ENCODE assay signal across 16 cellular contexts in genomic region chr10:5709865-5710264, GRCh38. TPM values are rescaled to one million over a fixed set of nuclear protein-coding genes. Genes with fewer than 3 reads are reported as not detected.
A peak's percentile ranks its signal among the peaks of the same experiment; 100 is the strongest.
DNase-seq lines count a peak whose midpoint lies in the region; ATAC-seq, FAIRE-seq and TF ChIP-seq lines count a peak whose summit lies in the region.
"Had no signal": no experiment of that assay in that cellular context is flagged by ENCODE, and none has a peak within 500 bp of the region (broad histone marks: within the 10 kb centered on the region; RNA-seq: fewer than 3 reads in every experiment).

No MANE protein-coding gene starts in this region.

- H2AFZ ChIP-seq in OCI-LY3 (ENCODE audit: low read depth, low read length) (no peak overlapping the region), K562 (ENCODE audit: low read depth, low read length) (no peak overlapping the region)

- H3K36me3 ChIP-seq in BLaER1 treated with 17β-estradiol and CSF1 and Interleukin-3, amounts not matched to agents 10 nM and 100 nM, result peaks cover 0 to 41% (median 24%) of the 10 kb centered on the region in 11 experiments; a peak in 16 of 22 replicates
- H3K36me3 ChIP-seq in OCI-LY3 (replicated peaks; ENCODE audit: low read depth, low read length), result no peaks in the 10 kb centered on the region
- peaks cover 7% of the 10 kb centered on the region; the same call in 2 of the 3 replicates for H3K36me3 ChIP-seq in K562 (ENCODE audit: control insufficient read depth, insufficient read depth, low read length)
- no peaks in the 10 kb centered on the region for H3K36me3 ChIP-seq in aorta (ENCODE audit: control insufficient read depth in 1 of 2, insufficient read depth in 2 of 2, low read length in 1 of 2)
- H3K36me3 ChIP-seq: ascending aorta, BE2C, ovary, thoracic aorta had no signal

- no peak overlapping the region for H3K9ac ChIP-seq in BLaER1 treated with 17β-estradiol and CSF1 and Interleukin-3, amounts not matched to agents 10 nM and 100 nM
- no peak overlapping the region for H3K9ac ChIP-seq in OCI-LY3 (ENCODE audit: low read length)
- no peak overlapping the region for H3K9ac ChIP-seq in K562 (ENCODE audit: insufficient read depth in 1 of 2, low read depth in 2 of 2, low read length in 2 of 2)

- POLR2A ChIA-PET in A549 (lab: Yijun Ruan, JAX) (no interaction called here), K562 (lab: Yijun Ruan, JAX) (interaction anchor here (1.4 kb wide), 1 partner anchor 17 kb away, joined by 7 read pairs; no protein-coding TSS in a partner anchor)

- H3K4me1 ChIP-seq in A549 (peaks cover 4% of the 10 kb centered on the region; the same call in 1 of the 3 replicates), OCI-LY3 (ENCODE audit: low read length) (peaks cover 21% of the 10 kb centered on the region), K562 (replicated peaks in 1 of 2; ENCODE audit: control insufficient read depth in 2 of 2, insufficient read depth in 2 of 2, low read length in 2 of 2) (0 out of 5 replicates have a peak, but pooled peaks cover 2 to 4% of the 10 kb centered on the region in 2 experiments), aorta (ENCODE audit: control insufficient read depth in 1 of 2, insufficient read depth in 2 of 2, low read length in 2 of 2) (no peaks in the 10 kb centered on the region)
- H3K4me1 ChIP-seq in BLaER1 treated with 17β-estradiol and CSF1 and Interleukin-3, amounts not matched to agents 10 nM and 100 nM, result peaks cover 8 to 38% (median 28%) of the 10 kb centered on the region in 10 experiments
- H3K4me1 ChIP-seq: ascending aorta, BE2C had no signal

- H3K9me3 ChIP-seq in A549, result no peaks in the 10 kb centered on the region
- H3K9me3 ChIP-seq in BLaER1 treated with 17β-estradiol and CSF1 and Interleukin-3, amounts not matched to agents 10 nM and 100 nM (replicated peaks in 1 of 11), result peaks cover 0 to 31% (median 20%) of the 10 kb centered on the region in 11 experiments; a peak in 14 of 22 replicates
- H3K9me3 ChIP-seq in OCI-LY3 (ENCODE audit: insufficient read depth, low read length), result no peaks in the 10 kb centered on the region
- no peaks in the 10 kb centered on the region for H3K9me3 ChIP-seq in K562 (replicated peaks; ENCODE audit: control insufficient read depth, insufficient read depth, low read depth, low read length)
- no peaks in the 10 kb centered on the region for H3K9me3 ChIP-seq in aorta (ENCODE audit: control insufficient read depth, low read length)
- H3K9me3 ChIP-seq: ascending aorta, BE2C, ovary, thoracic aorta had no signal

- H3K79me2 ChIP-seq in OCI-LY3 (ENCODE audit: low read length) (peaks cover 93% of the 10 kb centered on the region), K562 (ENCODE audit: control insufficient read depth, insufficient read depth, low read length) (peaks cover 97% of the 10 kb centered on the region)

- TF ChIP-seq RAD21 in A549 (conservative IDR thresholded peaks at IDR 0.05 in 1 of 2, IDR thresholded peaks at IDR 0.05 in 1 of 2) (no peak), K562 (CRISPR knock-in tag; conservative IDR thresholded peaks at IDR 0.05 in 1 of 2, IDR thresholded peaks at IDR 0.05 in 1 of 2) (no peak)

- H3K27ac ChIP-seq in A549 (no peak overlapping the region), OCI-LY3 (ENCODE audit: low read length) (no peak overlapping the region), K562 (ENCODE audit: extremely low read depth, low read depth, low read length) (no peak overlapping the region), aorta (ENCODE audit: low read depth in 1 of 2, low read length in 2 of 2) (no peak overlapping the region)
- H3K27ac ChIP-seq in BLaER1 treated with 17β-estradiol and CSF1 and Interleukin-3, amounts not matched to agents 10 nM and 100 nM, result 0 out of 22 replicates have a peak overlapping the region, but pooled peaks of 1 of the 11 experiments have one; percentile 12
- H3K27ac ChIP-seq: ascending aorta, ovary, thoracic aorta had no signal

- 95% methylated on average over 2 of the region's 2 CpGs for WGBS in A549 (ENCODE audit: missing lambda C conversion rate)
- 69% methylated on average over 2 of the region's 2 CpGs for WGBS in K562 (ENCODE audit: insufficient coverage, low coverage, missing lambda C conversion rate)
- 84 to 89% methylated on average over 2 of the region's 2 CpGs for WGBS in aorta, 2 donors

- in situ Hi-C loops in K562 (cut with MboI), result no loop called here

- no peak for DNase-seq in A549 (ENCODE audit: low read depth in 1 of 2, low spot score in 1 of 2)
- DNase-seq in K562 (ENCODE audit: extremely low read depth in 1 of 4, low spot score in 3 of 4), result no peak
- no peak for DNase-seq in NCI-H524 (lab: John Stamatoyannopoulos, UW)
- DNase-seq in aorta, result no peak
- DNase-seq: BE2C; HFFc6; NCI-H2081; ovary; stimulated activated CD4-positive, alpha-beta T cell treated with anti-CD3 and anti-CD28 coated beads, Interleukin-2, amount 100 ng/mL, for 48 hours had no signal

- intact Hi-C loops in K562 (cut with micrococcal nuclease) (no loop called here), aorta (cut with DNase I) (no loop called here)

- no peaks in the 10 kb centered on the region for H3K27me3 ChIP-seq in BLaER1 treated with 17β-estradiol and CSF1 and Interleukin-3, amounts not matched to agents 10 nM and 100 nM
- no peaks in the 10 kb centered on the region for H3K27me3 ChIP-seq in OCI-LY3 (ENCODE audit: low read depth, low read length)
- H3K27me3 ChIP-seq in K562 (ENCODE audit: control insufficient read depth in 2 of 2, insufficient read depth in 2 of 2, low read length in 2 of 2), result no peaks in the 10 kb centered on the region
- no peaks in the 10 kb centered on the region for H3K27me3 ChIP-seq in aorta (ENCODE audit: control insufficient read depth in 1 of 2, insufficient read depth in 2 of 2, low read length in 1 of 2)
- H3K27me3 ChIP-seq: ascending aorta, BE2C, ovary had no signal

- CTCF ChIA-PET in A549 (lab: Yijun Ruan, JAX) (interaction anchor here (1.2 to 2.5 kb wide), 3 partner anchors 17 to 377 kb away, joined by 3 to 6 read pairs (median 4); no protein-coding TSS in a partner anchor), K562 (lab: Yijun Ruan, JAX; ENCODE audit: low intra/inter-chr PET ratio) (no interaction called here)

- no peak for TF ChIP-seq POLR2A in A549 (IDR thresholded peaks at IDR 0.05; ENCODE audit: low read length)
- no peak for TF ChIP-seq POLR2A in K562 (conservative IDR thresholded peaks at IDR 0.05)

- peak; percentile 23 for FAIRE-seq in A549 (lab: Jason Lieb, UNC)
- no peak for FAIRE-seq in K562 (lab: Jason Lieb, UNC)
- FAIRE-seq: frontal cortex had no signal

- no TSS peak for BruUV-seq in K562 (replicated peaks; lab: Mats Ljungman, UMichigan)

- no peaks in the 10 kb centered on the region for H3K9me1 ChIP-seq in K562 (ENCODE audit: control insufficient read depth, insufficient read depth, low read length)

- H3K4me2 ChIP-seq in A549, result no peak overlapping the region
- peak overlapping the region; percentile 16 to 76 (median 63); a peak in 17 of 22 replicates for H3K4me2 ChIP-seq in BLaER1 treated with 17β-estradiol and CSF1 and Interleukin-3, amounts not matched to agents 10 nM and 100 nM
- H3K4me2 ChIP-seq in OCI-LY3 (ENCODE audit: low read length), result peak overlapping the region; percentile 84
- H3K4me2 ChIP-seq in K562 (ENCODE audit: insufficient read depth, low read length), result no peak overlapping the region

- TF ChIP-seq CTCF in A549 (IDR thresholded peaks at IDR 0.05), result no peak
- no peak for TF ChIP-seq CTCF in OCI-LY3 (IDR thresholded peaks at IDR 0.05; ENCODE audit: low read depth, low read length)
- TF ChIP-seq CTCF in K562 (IDR thresholded peaks at IDR 0.05 in 2 of 3, conservative IDR thresholded peaks at IDR 0.05 in 1 of 3; ENCODE audit: insufficient read depth in 2 of 3, low read depth in 1 of 3, low read length in 3 of 3), result no peak

- peaks cover 0 to 99% (median 58%) of the 10 kb centered on the region in 11 experiments; a peak in 12 of 22 replicates for H4K20me1 ChIP-seq in BLaER1 treated with 17β-estradiol and CSF1 and Interleukin-3, amounts not matched to agents 10 nM and 100 nM
- H4K20me1 ChIP-seq in OCI-LY3 (ENCODE audit: insufficient read depth, low read length) (peaks cover 13% of the 10 kb centered on the region; the same call in 1 of the 2 replicates), K562 (replicated peaks; ENCODE audit: control insufficient read depth, insufficient read depth, low read length) (no peaks in the 10 kb centered on the region)

- H3K4me3 ChIP-seq in A549 (no peak overlapping the region), OCI-LY3 (ENCODE audit: low read length) (no peak overlapping the region), K562 (no peak overlapping the region), aorta (ENCODE audit: low read length in 2 of 2) (no peak overlapping the region)
- no peak overlapping the region for H3K4me3 ChIP-seq in BLaER1 treated with 17β-estradiol and CSF1 and Interleukin-3, amounts not matched to agents 10 nM and 100 nM
- H3K4me3 ChIP-seq: ascending aorta, ovary had no signal

- TF ChIP-seq EP300 in A549 (IDR thresholded peaks at IDR 0.05) (no peak), K562 (IDR thresholded peaks at IDR 0.05; ENCODE audit: low read length) (no peak)

- no peak for ATAC-seq in A549
- no peak for ATAC-seq in K562
- no peak for ATAC-seq in HG03039 (IDR thresholded peaks at IDR 0.05; ENCODE audit: unreplicated experiment)
- ATAC-seq in aorta (ENCODE audit: low FRiP score), result no peak
- ATAC-seq: left lobe of liver had no signal

RNA-seq across cellular contexts. Expression of gene TASOR2, which starts 25.2 kb away (rescaled TPM):
- 79.4 and 96.7 TPM in 2 replicates for polyA plus RNA-seq in A549 (2011; rRNA removed)
- 15.3 and 17.8 TPM in 2 replicates for polyA plus RNA-seq in A549 (2012; cell fraction: cytosol; rRNA removed)
- 19.0 and 21.5 TPM in 2 replicates for polyA plus RNA-seq in A549 (2012; cell fraction: nucleus; rRNA removed)
- 26.7 to 32.7 TPM (median 27.0 TPM) in 3 replicates for polyA plus RNA-seq in A549 (2017; fragmentation: RNase III; extraction: RNeasy Plus Mini Kit Qiagen cat#74134 plus additional on column Dnase treatment)
- 68.7 TPM in 2 replicates for polyA minus RNA-seq in A549 (2011; rRNA and poly(A)+ RNA removed)
- total RNA-seq in K562 (2011; cell fraction: chromatin; rRNA removed; ENCODE audit: low replicate concordance), result 55.2 and 226 TPM in 2 replicates
- 35.5 and 61.6 TPM in 2 replicates for total RNA-seq in K562 (2011; cell fraction: nucleolus; rRNA removed)
- total RNA-seq in K562 (2011; cell fraction: nucleoplasm; rRNA removed), result 75.3 and 118 TPM in 2 replicates
- total RNA-seq in K562 (2014; rRNA removed), result 63.2 and 65.0 TPM in 2 replicates
- 68.0 and 76.3 TPM in 2 replicates for total RNA-seq in K562 (2014; rRNA removed; fragmentation: Illumina TruSeq; extraction: Trizol)
- total RNA-seq in K562 (2015; rRNA removed; fragmentation: Illumina TruSeq; extraction: Trizol), result 67.3 and 75.3 TPM in 2 replicates
- 60.9 and 66.2 TPM in 2 replicates for total RNA-seq in K562 (2021)
- polyA plus RNA-seq in K562 (2011; rRNA removed), result 38.1 and 48.4 TPM in 2 replicates
- 10.4 and 13.8 TPM in 2 replicates for polyA plus RNA-seq in K562 (2011; cell fraction: cytosol; rRNA removed)
- polyA plus RNA-seq in K562 (2011; cell fraction: nucleus; rRNA removed), result 69.3 and 70.3 TPM in 2 replicates
- polyA plus RNA-seq in K562 (2012), result 24.7 and 31.3 TPM in 2 replicates
- 49.2 and 52.3 TPM in 2 replicates for polyA plus RNA-seq in K562 (2014; fragmentation: Illumina TruSeq; extraction: Trizol)
- polyA plus RNA-seq in K562 (2014; fragmentation: Nextera tagmentation; extraction: Ambion mirVana), result 10 to 100 TPM; 12.7 to 14.1 TPM
- polyA plus RNA-seq in K562 (2014; rRNA removed), result 35.7 and 37.3 TPM in 2 replicates
- 89.0 and 95.1 TPM in 2 replicates for polyA minus RNA-seq in K562 (2011; rRNA and poly(A)+ RNA removed)
- 33.9 and 39.1 TPM in 2 replicates for polyA minus RNA-seq in K562 (2011; cell fraction: cytosol; rRNA and poly(A)+ RNA removed)
- 68.9 and 95.9 TPM in 2 replicates for polyA minus RNA-seq in K562 (2011; cell fraction: nucleus; rRNA and poly(A)+ RNA removed)
- 10 to 100 TPM; 68.2 to 72.6 TPM for total RNA-seq in aorta
- 10 to 100 TPM in 1 of 2 donors, 1 to 10 TPM in 1; 2.3 to 11.0 TPM for polyA plus RNA-seq in aorta

RNA-seq across cellular contexts. Expression of gene ASB13, which starts 43.5 kb away (rescaled TPM):
- polyA plus RNA-seq in A549 (2011; rRNA removed) (12.9 and 14.7 TPM in 2 replicates), A549 (2017; fragmentation: RNase III; extraction: RNeasy Plus Mini Kit Qiagen cat#74134 plus additional on column Dnase treatment) (9.0 to 10.9 TPM (median 10.5 TPM) in 3 replicates), K562 (2011; rRNA removed) (17.4 and 18.1 TPM in 2 replicates), K562 (2014; fragmentation: Illumina TruSeq; extraction: Trizol) (15.5 and 16.9 TPM in 2 replicates), K562 (2014; fragmentation: Nextera tagmentation; extraction: Ambion mirVana) (1 to 10 TPM; 5.2 to 6.9 TPM), K562 (2014; rRNA removed) (14.5 and 18.7 TPM in 2 replicates), aorta (10 to 100 TPM; 19.2 to 35.1 TPM)
- polyA plus RNA-seq in A549 (2012; cell fraction: cytosol; rRNA removed), result 9.1 and 11.6 TPM in 2 replicates
- 9.0 and 9.7 TPM in 2 replicates for polyA plus RNA-seq in A549 (2012; cell fraction: nucleus; rRNA removed)
- 21.5 and 22.5 TPM in 2 replicates for polyA minus RNA-seq in A549 (2011; rRNA and poly(A)+ RNA removed)
- total RNA-seq in K562 (2011; cell fraction: chromatin; rRNA removed; ENCODE audit: low replicate concordance), result 5.8 and 11.8 TPM in 2 replicates
- total RNA-seq in K562 (2011; cell fraction: nucleolus; rRNA removed), result 8.6 and 12.8 TPM in 2 replicates
- 5.2 and 5.6 TPM in 2 replicates for total RNA-seq in K562 (2011; cell fraction: nucleoplasm; rRNA removed)
- total RNA-seq in K562 (2014; rRNA removed) (18.2 and 21.8 TPM in 2 replicates), K562 (2014; rRNA removed; fragmentation: Illumina TruSeq; extraction: Trizol) (12.4 and 14.2 TPM in 2 replicates), K562 (2015; rRNA removed; fragmentation: Illumina TruSeq; extraction: Trizol) (15.5 and 16.9 TPM in 2 replicates), K562 (2021) (28.8 and 33.2 TPM in 2 replicates), aorta (10 to 100 TPM; 23.2 to 25.0 TPM)
- 21.7 and 26.7 TPM in 2 replicates for polyA plus RNA-seq in K562 (2011; cell fraction: cytosol; rRNA removed)
- polyA plus RNA-seq in K562 (2011; cell fraction: nucleus; rRNA removed), result 12.9 and 14.4 TPM in 2 replicates
- polyA plus RNA-seq in K562 (2012), result 14.6 and 18.9 TPM in 2 replicates
- polyA minus RNA-seq in K562 (2011; rRNA and poly(A)+ RNA removed), result 15.3 and 18.8 TPM in 2 replicates
- polyA minus RNA-seq in K562 (2011; cell fraction: cytosol; rRNA and poly(A)+ RNA removed), result 17.8 and 19.0 TPM in 2 replicates
- polyA minus RNA-seq in K562 (2011; cell fraction: nucleus; rRNA and poly(A)+ RNA removed), result 4.6 and 6.1 TPM in 2 replicates

Comparison
In these comparisons a context has a peak if more than half of its experiments do, and no peak if none do; other contexts are left out.
1. H3K4me2 ChIP-seq: peak in BLaER1 treated with 17β-estradiol and CSF1 and Interleukin-3, amounts not matched to agents 10 nM and 100 nM (11 of 11) and OCI-LY3 (single experiment); none in A549 (single experiment) and K562 (single experiment).